Comparison of ENCODE assay signal across 6 cellular contexts in the genomic region with DNA sequence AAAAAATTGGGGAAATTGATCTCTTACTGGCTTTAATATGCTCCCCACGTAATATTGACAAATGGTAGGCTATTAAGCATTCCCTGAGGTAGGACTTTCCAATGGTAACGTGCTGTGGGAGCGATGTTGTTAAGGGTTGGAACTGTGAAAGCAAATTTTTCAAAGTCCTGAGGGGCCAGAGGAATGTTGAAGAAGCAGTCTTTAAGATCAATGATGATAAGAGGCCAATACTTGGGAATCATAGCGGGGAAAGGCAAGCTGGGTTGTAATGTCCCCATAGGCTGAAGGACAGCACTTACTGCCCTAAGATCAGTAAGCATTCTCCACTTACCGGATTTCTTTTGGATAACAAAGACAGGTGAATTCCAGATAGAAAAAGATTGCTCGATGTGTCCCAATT.
"Had no signal": no experiment of that assay in that cellular context is flagged by ENCODE, and none has a peak within 500 bp of the region (broad histone marks: within the 10 kb centered on the region; RNA-seq: fewer than 3 reads in every experiment).

No MANE protein-coding gene starts in this region.

- ATAC-seq: HepG2, K562 had no signal

- H3K4me3 ChIP-seq: K562 had no signal

- H3K27ac ChIP-seq: HL-60 had no signal

- FAIRE-seq: HepG2, K562 had no signal

- DNase-seq: IMR-90, KBM-7, KG1 had no signal
